8 cellular contexts compared by ENCODE assay signal in the genomic region with DNA sequence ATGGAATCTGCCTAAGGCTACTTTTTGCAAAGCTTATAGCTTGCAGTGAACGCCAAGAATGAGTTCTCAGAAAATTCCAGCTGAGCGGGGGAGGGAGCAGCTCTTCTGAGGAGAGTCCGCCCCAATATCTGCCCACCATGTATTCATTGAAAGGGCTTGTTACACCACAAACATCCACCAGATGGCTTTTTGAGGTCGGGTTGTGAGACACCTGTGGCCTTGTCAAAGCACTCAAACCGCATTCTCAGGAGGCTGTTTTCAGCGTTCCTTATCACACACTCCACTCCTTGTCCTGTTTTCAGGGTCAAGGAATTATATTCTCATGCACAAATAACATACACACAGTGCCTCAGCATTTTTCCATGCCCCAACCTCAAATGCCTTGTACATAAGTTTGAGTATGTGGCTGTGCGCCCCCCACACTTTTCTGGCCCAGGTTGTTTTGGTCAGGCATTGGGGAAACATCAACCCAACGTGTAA. TPM values are rescaled to one million over a fixed set of nuclear protein-coding genes. Genes with fewer than 3 reads are reported as not detected.
DNase-seq lines count a peak whose midpoint lies in the region; ATAC-seq and TF ChIP-seq lines count a peak whose summit lies in the region.

No MANE protein-coding gene starts in this region.

- no peak overlapping the region for H3K4me3 Mint-ChIP-seq in activated CD4-positive, alpha-beta memory T cell treated with anti-CD3 and anti-CD28 coated beads for 36 hours
- H3K4me3 Mint-ChIP-seq in endodermal cell = no peak overlapping the region

- H3K27ac Mint-ChIP-seq in activated CD4-positive, alpha-beta memory T cell treated with anti-CD3 and anti-CD28 coated beads for 36 hours = no peak overlapping the region
- H3K27ac Mint-ChIP-seq in endodermal cell = no peak overlapping the region

- H3K4me3 ChIP-seq in endodermal cell (ENCODE audit: low read length) = no peak overlapping the region

- H3K36me3 ChIP-seq in endodermal cell (ENCODE audit: control insufficient read depth, insufficient read depth, low read length) = no peaks in the 10 kb centered on the region

- H3K27ac ChIP-seq in endodermal cell (ENCODE audit: low read depth, low read length) = no peak overlapping the region

- DNase-seq in GDM1 (lab: John Stamatoyannopoulos, UW) = peak; percentile 34
- DNase-seq in NCI-H510A (lab: John Stamatoyannopoulos, UW) = peak; percentile 12
- DNase-seq in activated CD4-positive, alpha-beta memory T cell treated with anti-CD3 and anti-CD28 coated beads for 36 hours = peak; percentile 60
- peak; percentile 86 for DNase-seq in endodermal cell
- peak; percentile 58 for DNase-seq in mucosa of gallbladder (ENCODE audit: low spot score)
- peak; percentile 57 for DNase-seq in stimulated activated naive CD8-positive, alpha-beta T cell treated with anti-CD3 and anti-CD28 coated beads, Interleukin-15, Interleukin-2, amounts not matched to agents 100 U/mL and 50 U/mL, for 24 hours

- 4 to 35% methylated on average over 3 to 8 of the region's 8 CpGs for WGBS in endodermal cell (ENCODE audit: insufficient coverage in 1 of 2, insufficient read length in 1 of 2), 2 experiments

- intact Hi-C loops in activated CD4-positive, alpha-beta memory T cell treated with anti-CD3 and anti-CD28 coated beads for 36 hours (cut with micrococcal nuclease) = loop anchor here (1.0 kb wide), 2 partner anchors 321 to 415 kb away; no protein-coding TSS in a partner anchor

- no peaks in the 10 kb centered on the region for H3K27me3 ChIP-seq in endodermal cell (ENCODE audit: control insufficient read depth, insufficient read depth, low read length, poor library complexity, severe bottlenecking)

- peak; percentile 81 for TF ChIP-seq CTCF in endodermal cell (conservative IDR thresholded peaks at IDR 0.05)

- no peaks in the 10 kb centered on the region for H3K9me3 Mint-ChIP-seq in activated CD4-positive, alpha-beta memory T cell treated with anti-CD3 and anti-CD28 coated beads for 36 hours
- no peaks in the 10 kb centered on the region for H3K9me3 Mint-ChIP-seq in endodermal cell

- H3K36me3 Mint-ChIP-seq in activated CD4-positive, alpha-beta memory T cell treated with anti-CD3 and anti-CD28 coated beads for 36 hours = no peaks in the 10 kb centered on the region
- H3K36me3 Mint-ChIP-seq in endodermal cell (ENCODE audit: low read depth) = no peaks in the 10 kb centered on the region

- H3K4me1 Mint-ChIP-seq in activated CD4-positive, alpha-beta memory T cell treated with anti-CD3 and anti-CD28 coated beads for 36 hours (ENCODE audit: low read depth) = peaks cover 14% of the 10 kb centered on the region
- peaks cover 12% of the 10 kb centered on the region for H3K4me1 Mint-ChIP-seq in endodermal cell

- H3K27me3 Mint-ChIP-seq in activated CD4-positive, alpha-beta memory T cell treated with anti-CD3 and anti-CD28 coated beads for 36 hours = peaks cover 23% of the 10 kb centered on the region
- H3K27me3 Mint-ChIP-seq in endodermal cell (ENCODE audit: insufficient read depth) = no peaks in the 10 kb centered on the region

- H3K4me1 ChIP-seq in endodermal cell (ENCODE audit: control insufficient read depth, insufficient read depth, low read length) = no peaks in the 10 kb centered on the region

- H3K9me3 ChIP-seq in endodermal cell (ENCODE audit: control insufficient read depth, low read length) = no peaks in the 10 kb centered on the region

- POLR2A ChIA-PET in activated CD4-positive, alpha-beta memory T cell treated with anti-CD3 and anti-CD28 coated beads for 36 hours (lab: Charles Lee) = interaction anchor here (0.7 kb wide), 1 partner anchor 237 kb away, joined by 4 read pairs; the partner anchor contains the start of gene CD55

- no peak overlapping the region for H3K9ac ChIP-seq in endodermal cell (ENCODE audit: extremely low read depth, low read length, poor library complexity, severe bottlenecking)

- CTCF ChIA-PET in activated CD4-positive, alpha-beta memory T cell treated with anti-CD3 and anti-CD28 coated beads for 36 hours (lab: Charles Lee) = interaction anchor here (0.5 to 6.9 kb wide), 23 partner anchors 9 to 451 kb away, joined by 3 to 62 read pairs (median 4); partner anchors contain the start of gene PFKFB2

- ATAC-seq in HG02678 (IDR thresholded peaks at IDR 0.05; ENCODE audit: unreplicated experiment) (peak; percentile 67), HG03457 (IDR thresholded peaks at IDR 0.05; ENCODE audit: unreplicated experiment) (no peak)
- peak; percentile 88 for ATAC-seq in stimulated activated naive CD8-positive, alpha-beta T cell treated with anti-CD3 and anti-CD28 coated beads, Interleukin-15, Interleukin-2, amounts not matched to agents 100 U/mL and 50 U/mL, for 24 hours

RNA-seq across cellular contexts. Expression of gene C4BPB, which starts 3.9 kb away (rescaled TPM):
- total RNA-seq in activated CD4-positive, alpha-beta memory T cell treated with anti-CD3 and anti-CD28 coated beads for 36 hours = under 1 TPM; 0.24 to 0.39 TPM
- total RNA-seq in endodermal cell = not detected
- polyA plus RNA-seq in endodermal cell (2013, experiment 1 of 2) = not detected
- not detected for polyA plus RNA-seq in endodermal cell (2013, experiment 2 of 2)
- total RNA-seq in mucosa of gallbladder = 4.1 TPM

RNA-seq across cellular contexts. Expression of gene C4BPA, which starts 19.3 kb away (rescaled TPM):
- not detected for total RNA-seq in activated CD4-positive, alpha-beta memory T cell treated with anti-CD3 and anti-CD28 coated beads for 36 hours
- total RNA-seq in endodermal cell (not detected), mucosa of gallbladder (2.3 TPM)
- not detected for polyA plus RNA-seq in endodermal cell (2013, experiment 1 of 2)
- polyA plus RNA-seq in endodermal cell (2013, experiment 2 of 2) = not detected

RNA-seq across cellular contexts. Expression of gene PFKFB2, which starts 31.7 kb away (rescaled TPM):
- total RNA-seq in activated CD4-positive, alpha-beta memory T cell treated with anti-CD3 and anti-CD28 coated beads for 36 hours = 1 to 10 TPM; 2.1 to 2.5 TPM
- total RNA-seq in endodermal cell (10 to 100 TPM; 11.2 to 13.4 TPM), mucosa of gallbladder (17.9 TPM)
- polyA plus RNA-seq in endodermal cell (2013, experiment 1 of 2) = 5.9 TPM
- polyA plus RNA-seq in endodermal cell (2013, experiment 2 of 2) = 5.1 TPM

RNA-seq across cellular contexts. Expression of gene YOD1, which starts 33.7 kb away (rescaled TPM):
- 1 to 10 TPM; 6.3 to 7.2 TPM for total RNA-seq in activated CD4-positive, alpha-beta memory T cell treated with anti-CD3 and anti-CD28 coated beads for 36 hours
- total RNA-seq in endodermal cell (10 to 100 TPM; 10.8 to 18.8 TPM), mucosa of gallbladder (4.5 TPM)
- polyA plus RNA-seq in endodermal cell (2013, experiment 1 of 2) = 13.6 TPM
- polyA plus RNA-seq in endodermal cell (2013, experiment 2 of 2) = 12.5 TPM

RNA-seq across cellular contexts. Expression of gene C1orf116, which starts 52.2 kb away (rescaled TPM):
- not detected for total RNA-seq in activated CD4-positive, alpha-beta memory T cell treated with anti-CD3 and anti-CD28 coated beads for 36 hours
- total RNA-seq in endodermal cell (under 1 TPM; 0.55 to 0.60 TPM), mucosa of gallbladder (45.1 TPM)
- 0.21 TPM for polyA plus RNA-seq in endodermal cell (2013, experiment 1 of 2)
- 0.12 TPM for polyA plus RNA-seq in endodermal cell (2013, experiment 2 of 2)

Comparison
In these comparisons a context has a peak if more than half of its experiments do, and no peak if none do; other contexts are left out.
1. DNase-seq: peak in every context shown above with its lines; median percentile 86 in endodermal cell; 60 in activated CD4-positive, alpha-beta memory T cell treated with anti-CD3 and anti-CD28 coated beads for 36 hours; 58 in mucosa of gallbladder; 57 in stimulated activated naive CD8-positive, alpha-beta T cell treated with anti-CD3 and anti-CD28 coated beads, Interleukin-15, Interleukin-2, amounts not matched to agents 100 U/mL and 50 U/mL, for 24 hours; 34 in GDM1; 12 in NCI-H510A.